Comparison of ENCODE assay signal across 9 cellular contexts in genomic region chr13:44758595-44759221, GRCh38.
DNase-seq lines count a peak whose midpoint lies in the region; ATAC-seq, FAIRE-seq and TF ChIP-seq lines count a peak whose summit lies in the region.
"Had no signal": no experiment of that assay in that cellular context is flagged by ENCODE, and none has a peak within 500 bp of the region (broad histone marks: within the 10 kb centered on the region; RNA-seq: fewer than 3 reads in every experiment).

No MANE protein-coding gene starts in this region.

- no peaks in the 10 kb centered on the region for H3K36me3 ChIP-seq in adipocyte (ENCODE audit: control insufficient read depth, insufficient read depth, low read length, severe bottlenecking)

- H3K9ac ChIP-seq in adipocyte (ENCODE audit: low read length): no peak overlapping the region

- ATAC-seq in GM19452 (IDR thresholded peaks at IDR 0.05; ENCODE audit: unreplicated experiment) (no peak), HG03280 (IDR thresholded peaks at IDR 0.05; ENCODE audit: unreplicated experiment) (no peak), HG02798 (IDR thresholded peaks at IDR 0.05; ENCODE audit: poor library complexity, unreplicated experiment) (no peak), HG02884 (IDR thresholded peaks at IDR 0.05; ENCODE audit: unreplicated experiment) (no peak)

- no peak for TF ChIP-seq POLR2A in H54 (IDR thresholded peaks at IDR 0.05; ENCODE audit: low read depth, low read length)

- DNase-seq in AG04449 (ENCODE audit: low read depth, low spot score) (peak; percentile 87), H54 (ENCODE audit: insufficient read length, low spot score) (peak; percentile 50), adipocyte (ENCODE audit: low read depth) (peak; percentile 75), lung microvascular endothelial cell (ENCODE audit: low read depth in 2 of 2) (peak; percentile 79 to 89)
- DNase-seq: SW 1271 had no signal

- peaks cover 40% of the 10 kb centered on the region for H3K4me1 ChIP-seq in adipocyte (ENCODE audit: control insufficient read depth, insufficient read depth, low read length)

- H3K4me3 ChIP-seq in AG04449 (ENCODE audit: low read depth, low read length) (no peak overlapping the region), adipocyte (ENCODE audit: low read length) (no peak overlapping the region)

- TF ChIP-seq CTCF in AG04449 (IDR thresholded peaks at IDR 0.05; ENCODE audit: insufficient read depth, low read length, missing control alignments): no peak

- peak; percentile 43 for FAIRE-seq in H54 (lab: Jason Lieb, UNC)

- H3K9me3 ChIP-seq in adipocyte (ENCODE audit: control insufficient read depth, low read length): no peaks in the 10 kb centered on the region

- POLR2A ChIA-PET in AG04449 (lab: Yijun Ruan, JAX): no interaction called here

- CTCF ChIA-PET in AG04449 (lab: Yijun Ruan, JAX): no interaction called here

- H3K27me3 ChIP-seq in adipocyte (replicated peaks; ENCODE audit: control insufficient read depth, insufficient read depth, low read length): no peaks in the 10 kb centered on the region
